In the genomic region with DNA sequence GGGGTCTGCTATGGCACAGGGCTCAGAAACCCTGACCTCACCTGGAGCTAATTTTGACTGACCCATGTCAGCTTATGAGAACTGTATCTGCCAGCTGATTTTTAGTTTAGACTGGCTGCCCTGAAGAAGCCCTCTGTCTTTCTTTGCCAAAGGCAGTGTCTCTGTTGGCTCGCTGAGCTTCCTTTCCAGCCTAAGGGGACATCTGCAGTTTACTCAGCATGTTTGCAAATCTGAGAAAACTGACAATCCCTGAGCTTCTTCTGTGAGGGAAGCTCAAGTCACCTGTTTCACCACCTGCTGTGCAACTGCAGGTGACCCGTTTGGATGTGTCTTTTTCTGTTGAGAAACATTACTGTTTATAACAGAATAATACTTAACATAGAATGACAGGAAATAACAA, we compare ENCODE assay signal across 21 cellular contexts. TPM values are rescaled to one million over a fixed set of nuclear protein-coding genes. Genes with fewer than 3 reads are reported as not detected.
DNase-seq lines count a peak whose midpoint lies in the region; ATAC-seq and TF ChIP-seq lines count a peak whose summit lies in the region.
"Had no signal": no experiment of that assay in that cellular context is flagged by ENCODE, and none has a peak within 500 bp of the region (broad histone marks: within the 10 kb centered on the region; RNA-seq: fewer than 3 reads in every experiment).

No MANE protein-coding gene starts in this region.

- H2AFZ ChIP-seq in MM.1S (ENCODE audit: low read length), result peak overlapping the region; percentile 36
- H2AFZ ChIP-seq in PC-3 (ENCODE audit: low read length), result no peak overlapping the region

- no peak for ATAC-seq in PC-3
- ATAC-seq in activated naive CD4-positive, alpha-beta T cell treated with anti-CD3 and anti-CD28 coated beads, Interleukin-2, amount 50 U/mL, for 72 hours, result no peak
- ATAC-seq: T-cell had no signal

- H4K20me1 ChIP-seq in MM.1S (ENCODE audit: insufficient read depth, low read length) (no peaks in the 10 kb centered on the region), PC-3 (ENCODE audit: low read length) (no peaks in the 10 kb centered on the region)

- H3K9me2 ChIP-seq in MM.1S (replicated peaks; ENCODE audit: insufficient read depth, low read length) (no peaks in the 10 kb centered on the region), PC-3 (replicated peaks; ENCODE audit: low read length) (no peaks in the 10 kb centered on the region)

- H3K27ac ChIP-seq in MM.1S (ENCODE audit: low read length) (no peak overlapping the region; the same call in 1 of the 2 replicates), VCaP (peak overlapping the region; percentile 38), PC-3 (ENCODE audit: low read length) (no peak overlapping the region)
- H3K27ac ChIP-seq: right atrium auricular region, WERI-Rb-1 had no signal

- H3K9me3 Mint-ChIP-seq in activated naive CD4-positive, alpha-beta T cell treated with anti-CD3 and anti-CD28 coated beads, Interleukin-2, amount 50 U/mL, for 72 hours, result no peaks in the 10 kb centered on the region

- H3F3A ChIP-seq in MM.1S (ENCODE audit: insufficient read depth, low read length), result peaks cover 9% of the 10 kb centered on the region
- H3F3A ChIP-seq in PC-3 (ENCODE audit: low read length, unreplicated experiment), result no peaks in the 10 kb centered on the region

- no peaks in the 10 kb centered on the region for H3K36me3 Mint-ChIP-seq in activated naive CD4-positive, alpha-beta T cell treated with anti-CD3 and anti-CD28 coated beads, Interleukin-2, amount 50 U/mL, for 72 hours
- H3K36me3 Mint-ChIP-seq: T-cell had no signal

- H3K27me3 ChIP-seq in MM.1S (replicated peaks; ENCODE audit: insufficient read depth, low read length) (no peaks in the 10 kb centered on the region), PC-3 (ENCODE audit: low read length) (peaks cover 36% of the 10 kb centered on the region; the same call in 1 of the 2 replicates)
- H3K27me3 ChIP-seq: right atrium auricular region had no signal

- H3K9ac ChIP-seq in MM.1S (ENCODE audit: low read length), result no peak overlapping the region
- no peak overlapping the region for H3K9ac ChIP-seq in PC-3 (ENCODE audit: low read length)

- H3K9me3 ChIP-seq in MM.1S (replicated peaks; ENCODE audit: insufficient read depth, low read length) (no peaks in the 10 kb centered on the region), PC-3 (ENCODE audit: low read length) (no peaks in the 10 kb centered on the region)
- H3K9me3 ChIP-seq: right atrium auricular region had no signal

- intact Hi-C loops in PC-3 (cut with micrococcal nuclease), result no loop called here

- H3K79me2 ChIP-seq in MM.1S (ENCODE audit: low read length) (no peaks in the 10 kb centered on the region), PC-3 (ENCODE audit: low read length) (no peaks in the 10 kb centered on the region)

- peak; percentile 27 for DNase-seq in ELF-1 (ENCODE audit: low read depth, low spot score)
- peak; percentile 92 for DNase-seq in MM.1S
- DNase-seq in iPS-NIHi7 (ENCODE audit: extremely low spot score), result peak; percentile 44
- DNase-seq in PC-3, result no peak
- no peak for DNase-seq in activated naive CD4-positive, alpha-beta T cell treated with anti-CD3 and anti-CD28 coated beads, Interleukin-2, amount 50 U/mL, for 72 hours (ENCODE audit: low spot score in 2 of 2)
- DNase-seq in DMS114 treated with DMSO at 0.1 percent for 48 hours (lab: John Stamatoyannopoulos, UW; ENCODE audit: unreplicated experiment), result no peak
- DNase-seq: activated CD4-positive, alpha-beta T cell treated with anti-CD3 and anti-CD28 coated beads, Interleukin-2, amount 50 U/mL, for 48 hours; activated naive CD4-positive, alpha-beta T cell treated with Interleukin-2 at 50 U/mL for 16 hours; activated T-cell treated with anti-CD3 and anti-CD28 coated beads, Interleukin-2, amount 50 U/mL, for 1 hour; aorta; cerebellar nuclear complex; effector CD8-positive, alpha-beta T cell; GOT3; NCI-H1436 treated with DMSO at 0.1 percent for 48 hours; occipital lobe; Right ventricle myocardium superior; stimulated activated CD4-positive, alpha-beta T cell treated with anti-CD3 and anti-CD28 coated beads, Interleukin-15, amount 100 ng/mL, for 24 hours; T-cell; WERI-Rb-1 had no signal

- H3K4me1 ChIP-seq in MM.1S (ENCODE audit: low read length), result peaks cover 18% of the 10 kb centered on the region
- no peaks in the 10 kb centered on the region for H3K4me1 ChIP-seq in PC-3 (ENCODE audit: insufficient read depth, low read length)

- TF ChIP-seq CTCF in MM.1S (IDR thresholded peaks at IDR 0.05; ENCODE audit: low read length) (no peak), VCaP (conservative IDR thresholded peaks at IDR 0.05) (no peak), PC-3 (conservative IDR thresholded peaks at IDR 0.05; ENCODE audit: low read depth, low read length) (no peak)

- H3K36me3 ChIP-seq in MM.1S (replicated peaks; ENCODE audit: insufficient read depth, low read length), result no peaks in the 10 kb centered on the region
- H3K36me3 ChIP-seq in PC-3 (ENCODE audit: low read depth, low read length), result no peaks in the 10 kb centered on the region
- H3K36me3 ChIP-seq: right atrium auricular region, WERI-Rb-1 had no signal

- CTCF ChIA-PET in PC-3 (lab: Charles Lee), result interaction anchor here (0.6 kb wide), 1 partner anchor 89 kb away, joined by 4 read pairs; no protein-coding TSS in a partner anchor

- no peak overlapping the region for H3K27ac Mint-ChIP-seq in activated naive CD4-positive, alpha-beta T cell treated with anti-CD3 and anti-CD28 coated beads, Interleukin-2, amount 50 U/mL, for 72 hours
- H3K27ac Mint-ChIP-seq: T-cell had no signal

- BruUV-seq in PC-3 (replicated peaks; lab: Mats Ljungman, UMichigan), result no TSS peak

- POLR2A ChIA-PET in PC-3 (lab: Charles Lee; ENCODE audit: unreplicated experiment), result interaction anchor here (0.6 kb wide), 1 partner anchor 355 kb away, joined by 5 read pairs; no protein-coding TSS in a partner anchor

- H3K4me2 ChIP-seq in MM.1S (ENCODE audit: low read depth, low read length) (peak overlapping the region; percentile 24), PC-3 (ENCODE audit: low read length) (no peak overlapping the region)

- H3K4me3 ChIP-seq in MM.1S (ENCODE audit: low read length) (no peak overlapping the region), PC-3 (ENCODE audit: low read length) (no peak overlapping the region)
- H3K4me3 ChIP-seq: right atrium auricular region had no signal

RNA-seq across cellular contexts. Expression of gene PRKAR2B, which starts 45.9 kb away (rescaled TPM):
- 0.29 and 1.5 TPM in 2 replicates for total RNA-seq in PC-3 (2014; rRNA removed)
- total RNA-seq in activated naive CD4-positive, alpha-beta T cell treated with anti-CD3 and anti-CD28 coated beads, Interleukin-2, amount 50 U/mL, for 72 hours, result 1 to 10 TPM in 1 of 2 donors, under 1 TPM in 1; 0.71 to 1.7 TPM

Comparison
In these comparisons a context has a peak if more than half of its experiments do, and no peak if none do; other contexts are left out.
1. DNase-seq: peak in ELF-1 (single experiment), MM.1S (single experiment) and iPS-NIHi7 (single experiment); none in PC-3 (single experiment), activated naive CD4-positive, alpha-beta T cell treated with anti-CD3 and anti-CD28 coated beads, Interleukin-2, amount 50 U/mL, for 72 hours (0 of 2) and DMS114 treated with DMSO at 0.1 percent for 48 hours (single experiment).